In the genomic region with DNA sequence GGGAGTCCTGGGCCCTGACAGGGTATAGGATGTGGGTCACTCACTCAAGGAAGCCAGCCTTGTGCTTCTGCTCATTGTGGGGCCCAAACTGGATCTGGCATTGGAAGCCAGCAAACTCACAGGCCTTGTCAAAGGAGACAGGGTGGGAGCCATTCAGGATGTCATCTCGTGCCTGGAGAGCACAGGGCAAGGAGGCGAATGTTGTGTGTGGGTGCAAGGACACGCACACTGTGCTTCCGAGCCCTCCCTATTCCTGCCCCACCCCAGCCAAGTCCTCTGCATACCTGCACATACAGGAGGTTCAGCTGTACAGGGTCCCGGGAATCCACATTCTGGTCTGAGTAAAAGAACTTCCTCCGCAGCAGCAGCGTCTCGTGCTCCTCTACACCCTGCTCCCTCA, we compare ENCODE assay signal across 24 cellular contexts. TPM values are rescaled to one million over a fixed set of nuclear protein-coding genes. Genes with fewer than 3 reads are reported as not detected.
"Had no signal": no experiment of that assay in that cellular context is flagged by ENCODE, and none has a peak within 500 bp of the region (broad histone marks: within the 10 kb centered on the region; RNA-seq: fewer than 3 reads in every experiment).

No MANE protein-coding gene starts in this region.

- H3K4me3 Mint-ChIP-seq: dendritic cell treated with granulocyte-macrophage colony-stimulating factor and Interleukin-4, amounts not matched to agents 40 ng/mL and 50 ng/mL, for 4 days; effector memory CD8-positive, alpha-beta T cell; mesothelial cell of epicardium; nephron progenitor cell; stimulated activated naive B cell treated with anti-CD40 and anti-IgM and Interleukin-4, amounts not matched to agents 10 μg/mL and 1 μg/mL and 100 μg/mL, for 72 hours; type B pancreatic cell had no signal

- DNase-seq: effector memory CD8-positive, alpha-beta T cell; erythroblast; foreskin melanocyte; heart right ventricle; islet precursor cell; mammary epithelial cell; nephron progenitor cell; psoas muscle; retina; right lobe of liver; stimulated activated CD4-positive, alpha-beta T cell treated with anti-CD3 and anti-CD28 coated beads, Interleukin-2, amount 100 ng/mL, for 24 hours; stimulated activated CD4-positive, alpha-beta T cell treated with anti-CD3 and anti-CD28 coated beads, Interleukin-4, amount 100 ng/mL, for 4 hours; stimulated activated naive B cell treated with anti-CD40 and anti-IgM and Interleukin-4, amounts not matched to agents 10 μg/mL and 1 μg/mL and 100 μg/mL, for 72 hours; stomach had no signal

- H3K9me3 ChIP-seq: heart right ventricle, psoas muscle, right lobe of liver, stomach had no signal

- H3K27ac ChIP-seq: heart right ventricle, parathyroid adenoma, psoas muscle, right lobe of liver had no signal

- H3K27me3 Mint-ChIP-seq: dendritic cell treated with granulocyte-macrophage colony-stimulating factor and Interleukin-4, amounts not matched to agents 40 ng/mL and 50 ng/mL, for 4 days; effector memory CD8-positive, alpha-beta T cell; stimulated activated naive B cell treated with anti-CD40 and anti-IgM and Interleukin-4, amounts not matched to agents 10 μg/mL and 1 μg/mL and 100 μg/mL, for 72 hours; type B pancreatic cell had no signal

- H3K9me3 Mint-ChIP-seq: dendritic cell treated with granulocyte-macrophage colony-stimulating factor and Interleukin-4, amounts not matched to agents 40 ng/mL and 50 ng/mL, for 4 days; effector memory CD8-positive, alpha-beta T cell; mesothelial cell of epicardium; nephron progenitor cell; stimulated activated naive B cell treated with anti-CD40 and anti-IgM and Interleukin-4, amounts not matched to agents 10 μg/mL and 1 μg/mL and 100 μg/mL, for 72 hours; type B pancreatic cell had no signal

- FAIRE-seq: colon, urothelium cell line had no signal

- H3K27ac Mint-ChIP-seq: mesothelial cell of epicardium, nephron progenitor cell, type B pancreatic cell had no signal

- H3K27me3 ChIP-seq: heart right ventricle, right lobe of liver, stomach had no signal

- H3K4me3 ChIP-seq: heart right ventricle, psoas muscle, right lobe of liver, stomach had no signal

- H3K4me1 Mint-ChIP-seq: mesothelial cell of epicardium, nephron progenitor cell had no signal

- H2AFZ ChIP-seq: parathyroid adenoma had no signal

- H3K9ac ChIP-seq: parathyroid adenoma had no signal

- ATAC-seq: effector memory CD8-positive, alpha-beta T cell; heart right ventricle; left lobe of liver; psoas muscle; right lobe of liver; stimulated activated naive B cell treated with anti-CD40 and anti-IgM and Interleukin-4, amounts not matched to agents 10 μg/mL and 1 μg/mL and 100 μg/mL, for 72 hours had no signal

RNA-seq across cellular contexts. Expression of gene MSMP, which starts 30.2 kb away (rescaled TPM):
- total RNA-seq: mammary epithelial cell, mesothelial cell of epicardium, myocyte, omental fat pad, psoas muscle, right lobe of liver, skeletal muscle tissue, stomach had no signal
- polyA plus RNA-seq: mammary epithelial cell had no signal
